ENCODE assay signal across 17 cellular contexts in genomic region chr1:81729818-81730217, GRCh38.
DNase-seq lines count a peak whose midpoint lies in the region; ATAC-seq, FAIRE-seq and TF ChIP-seq lines count a peak whose summit lies in the region.
"Had no signal": no experiment of that assay in that cellular context is flagged by ENCODE, and none has a peak within 500 bp of the region (broad histone marks: within the 10 kb centered on the region; RNA-seq: fewer than 3 reads in every experiment).

No MANE protein-coding gene starts in this region.

- H4K5ac ChIP-seq in H1 (ENCODE audit: insufficient read length, low read depth, low read length) = no peak overlapping the region

- H3K9me3 ChIP-seq in H1 (ENCODE audit: insufficient read depth in 2 of 2, low read depth in 1 of 2, low read length in 1 of 2) = no peaks in the 10 kb centered on the region
- no peaks in the 10 kb centered on the region for H3K9me3 ChIP-seq in right lobe of liver

- H3K4me2 ChIP-seq in H1 (ENCODE audit: insufficient read depth in 1 of 2, low read depth in 2 of 2, low read length in 2 of 2) = no peak overlapping the region

- CTCF ChIA-PET in H1 (lab: Charles Lee; ENCODE audit: partially characterized antibody) = no interaction called here

- no peak overlapping the region for H2BK15ac ChIP-seq in H1 (ENCODE audit: low read length)

- no peak overlapping the region for H3K4me3 ChIP-seq in H1 (ENCODE audit: extremely low read depth in 1 of 4, insufficient read depth in 2 of 4, low read depth in 3 of 4, low read length in 4 of 4)
- H3K4me3 ChIP-seq in right lobe of liver = no peak overlapping the region

- H4K91ac ChIP-seq in H1 (replicated peaks; ENCODE audit: insufficient read length, low read length) = no peak overlapping the region

- H3K36me3 ChIP-seq in H1 (ENCODE audit: control insufficient read depth in 2 of 4, insufficient read depth in 4 of 4, low read length in 3 of 4) = no peaks in the 10 kb centered on the region
- no peaks in the 10 kb centered on the region for H3K36me3 ChIP-seq in right lobe of liver

- H3K56ac ChIP-seq in H1 (replicated peaks; ENCODE audit: insufficient read length, low read depth, low read length) = no peak overlapping the region

- H3K9ac ChIP-seq in H1 (replicated peaks in 1 of 4; ENCODE audit: extremely low read depth in 1 of 4, low read depth in 3 of 4, low read length in 3 of 4) = no peak overlapping the region

- H3K18ac ChIP-seq in H1 (ENCODE audit: extremely low read depth, low read length) = no peak overlapping the region

- no peak overlapping the region for H3K23ac ChIP-seq in H1 (ENCODE audit: insufficient read length)

- H2BK120ac ChIP-seq in H1 (replicated peaks; ENCODE audit: low read depth, low read length) = no peak overlapping the region

- POLR2A ChIA-PET in H1 (lab: Charles Lee; ENCODE audit: partially characterized antibody) = no interaction called here

- H4K20me1 ChIP-seq in H1 (replicated peaks in 1 of 2; ENCODE audit: control insufficient read depth in 1 of 2, insufficient read depth in 2 of 2, low read length in 2 of 2) = no peaks in the 10 kb centered on the region

- ATAC-seq in right lobe of liver = no peak

- no peak overlapping the region for H2AFZ ChIP-seq in H1 (ENCODE audit: low read length)

- no peaks in the 10 kb centered on the region for H3K79me2 ChIP-seq in H1 (ENCODE audit: control insufficient read depth in 1 of 2, insufficient read depth in 2 of 2, low read length in 2 of 2)

- intact Hi-C loops in right lobe of liver (cut with DNase I) = no loop called here

- H2BK20ac ChIP-seq in H1 (ENCODE audit: low read length) = no peak overlapping the region

- H3K4me1 ChIP-seq in H1 (replicated peaks in 1 of 4; ENCODE audit: control insufficient read depth in 3 of 4, insufficient read depth in 4 of 4, low read length in 3 of 4) = peaks cover 0 to 5% (median 2%) of the 10 kb centered on the region in 4 experiments; a peak in 3 of 7 replicates
- no peaks in the 10 kb centered on the region for H3K4me1 ChIP-seq in right lobe of liver

- H2BK5ac ChIP-seq in H1 (ENCODE audit: low read depth, low read length) = no peak overlapping the region

- TF ChIP-seq EP300 in H1 (IDR thresholded peaks at IDR 0.05; ENCODE audit: borderline replicate concordance in 1 of 2, low read depth in 2 of 2, low read length in 2 of 2) = no peak

- no peak overlapping the region for H3K4ac ChIP-seq in H1 (replicated peaks; ENCODE audit: insufficient read length, low read depth, low read length)

- H2BK12ac ChIP-seq in H1 (ENCODE audit: low read depth, low read length) = no peak overlapping the region

- H3K79me1 ChIP-seq in H1 (ENCODE audit: low read depth, low read length) = no peaks in the 10 kb centered on the region

- H3K23me2 ChIP-seq in H1 (ENCODE audit: low read depth, low read length) = no peaks in the 10 kb centered on the region

- H3K27ac ChIP-seq in H1 (ENCODE audit: low read depth, low read length) (no peak overlapping the region), right lobe of liver (no peak overlapping the region)

- TF ChIP-seq RAD21 in H1 (IDR thresholded peaks at IDR 0.05 in 1 of 2, conservative IDR thresholded peaks at IDR 0.05 in 1 of 2; ENCODE audit: low read depth in 2 of 2, low read length in 2 of 2) = no peak

- no peak for TF ChIP-seq POLR2A in H1 (IDR thresholded peaks at IDR 0.05; ENCODE audit: control extremely low read depth in 1 of 2, low read depth in 2 of 2, low read length in 2 of 2)
- no peak for TF ChIP-seq POLR2A in right lobe of liver (IDR thresholded peaks at IDR 0.05)

- H4K8ac ChIP-seq in H1 (ENCODE audit: extremely low read depth, insufficient read depth, low read length) = no peak overlapping the region

- no peak overlapping the region for H2AK5ac ChIP-seq in H1 (ENCODE audit: low read depth, low read length)

- FAIRE-seq in D721Med (lab: Jason Lieb, UNC) (peak; percentile 58), H1 (lab: Jason Lieb, UNC) (peak; percentile 50)
- FAIRE-seq: GM12892 had no signal

- H3K27me3 ChIP-seq in H1 (replicated peaks in 1 of 4; ENCODE audit: control insufficient read depth in 3 of 4, extremely low read depth in 1 of 4, insufficient read depth in 3 of 4, low read length in 3 of 4) (no peaks in the 10 kb centered on the region), right lobe of liver (no peaks in the 10 kb centered on the region)

- H3K14ac ChIP-seq in H1 (ENCODE audit: insufficient read length) = no peak overlapping the region

- WGBS in H1 (ENCODE audit: extremely low coverage in 1 of 2, insufficient coverage in 1 of 2, insufficient read length in 1 of 2, insufficient replicate concordance in 2 of 2, low coverage in 1 of 2, low lambda C conversion rate in 2 of 2, missing lambda C conversion rate in 1 of 2), 2 experiments = 93% methylated on average over 2 of the region's 2 CpGs; no CpG with 5 or more reads in 1 of the 2 experiments
- WGBS in right lobe of liver (ENCODE audit: insufficient coverage, low coverage, low lambda C conversion rate, missing lambda C conversion rate) = 73% methylated on average over 2 of the region's 2 CpGs

- TF ChIP-seq CTCF in D721Med (IDR thresholded peaks at IDR 0.05; ENCODE audit: insufficient read depth, missing control alignments) = no peak
- TF ChIP-seq CTCF in H1 (IDR thresholded peaks at IDR 0.05; ENCODE audit: control extremely low read depth in 1 of 3, insufficient read depth in 1 of 3, low read depth in 1 of 3, low read length in 3 of 3) = no peak
- no peak for TF ChIP-seq CTCF in right lobe of liver (IDR thresholded peaks at IDR 0.05)

- DNase-seq in D721Med (ENCODE audit: insufficient read length, low spot score) (no peak), NCI-H82 treated with DMSO at 0.1 percent for 48 hours (lab: John Stamatoyannopoulos, UW; ENCODE audit: unreplicated experiment) (peak; percentile 4), H1 (ENCODE audit: low read depth in 1 of 2, low spot score in 2 of 2) (no peak), NCI-H1930 (lab: John Stamatoyannopoulos, UW) (no peak), right lobe of liver (no peak), NCI-H128 (lab: John Stamatoyannopoulos, UW; ENCODE audit: unreplicated experiment) (no peak)
- DNase-seq: C1 segment of cervical spinal cord; CD4-positive, alpha-beta memory T cell; COR-L47; DMS 273 treated with DMSO at 0.1 percent for 48 hours; DMS79; EL; GDM1; GOT3; H7; HCEC 1CT had no signal

TF ChIP-seq in H1, 55 proteins besides CTCF, POLR2A, EP300 and RAD21:
- TF ChIP-seq MAFK (IDR thresholded peaks at IDR 0.05; ENCODE audit: low read depth, low read length) (no peak), JUND (IDR thresholded peaks at IDR 0.05; ENCODE audit: low read length) (no peak), TCF12 (IDR thresholded peaks at IDR 0.05; ENCODE audit: low read depth, low read length) (no peak), NRF1 (IDR thresholded peaks at IDR 0.05; ENCODE audit: low read depth, low read length) (no peak), SIX5 (IDR thresholded peaks at IDR 0.05; ENCODE audit: low read depth, low read length) (no peak), CBX8 (IDR thresholded peaks at IDR 0.05; ENCODE audit: borderline replicate concordance, low read depth, low read length) (no peak)
